In genomic region chr5:173300389-173301047, GRCh38 we compare ENCODE assay signal across 24 cellular contexts. TPM values are rescaled to one million over a fixed set of nuclear protein-coding genes. Genes with fewer than 3 reads are reported as not detected.
DNase-seq lines count a peak whose midpoint lies in the region; ATAC-seq, FAIRE-seq and TF ChIP-seq lines count a peak whose summit lies in the region.
"Had no signal": no experiment of that assay in that cellular context is flagged by ENCODE, and none has a peak within 500 bp of the region (broad histone marks: within the 10 kb centered on the region; RNA-seq: fewer than 3 reads in every experiment).

No MANE protein-coding gene starts in this region.

- TF ChIP-seq RAD21 in H1 (IDR thresholded peaks at IDR 0.05 in 1 of 2, conservative IDR thresholded peaks at IDR 0.05 in 1 of 2; ENCODE audit: low read depth in 2 of 2, low read length in 2 of 2) = no peak

- peak overlapping the region; percentile 75; the same call in 1 of the 2 replicates for H2BK15ac ChIP-seq in H1 (ENCODE audit: low read length)

- no peak overlapping the region for H3K23ac ChIP-seq in H1 (ENCODE audit: insufficient read length)

- H2AK5ac ChIP-seq in H1 (ENCODE audit: low read depth, low read length) = peak overlapping the region; percentile 20; the same call in 1 of the 2 replicates

- peak overlapping the region; percentile 42; the same call in 1 of the 2 replicates for H3K18ac ChIP-seq in H1 (ENCODE audit: extremely low read depth, low read length)

- no peak overlapping the region for H3K4me3 ChIP-seq in H1 (ENCODE audit: extremely low read depth in 1 of 4, insufficient read depth in 2 of 4, low read depth in 3 of 4, low read length in 4 of 4)
- H3K4me3 ChIP-seq: GM23248, HAP-1, Peyer's patch, SJSA1 had no signal

- H3K27me3 Mint-ChIP-seq in nephron progenitor cell (ENCODE audit: low read depth, poor library complexity) (peaks cover 6% of the 10 kb centered on the region), type B pancreatic cell (peaks cover 6% of the 10 kb centered on the region)
- H3K27me3 Mint-ChIP-seq in stimulated activated memory B cell treated with anti-CD40 and anti-IgM and Interleukin-4, amounts not matched to agents 10 μg/mL and 1 μg/mL and 100 μg/mL, for 72 hours = peaks cover 38% of the 10 kb centered on the region

- peaks cover 15 to 32% (median 23%) of the 10 kb centered on the region in 4 experiments for H3K4me1 ChIP-seq in H1 (replicated peaks in 1 of 4; ENCODE audit: control insufficient read depth in 3 of 4, insufficient read depth in 4 of 4, low read length in 3 of 4)
- H3K4me1 ChIP-seq: HAP-1, Peyer's patch had no signal

- no peak overlapping the region for H3K4me2 ChIP-seq in H1 (ENCODE audit: insufficient read depth in 1 of 2, low read depth in 2 of 2, low read length in 2 of 2)

- peak overlapping the region; percentile 34 for H4K91ac ChIP-seq in H1 (replicated peaks; ENCODE audit: insufficient read length, low read length)

- H2BK5ac ChIP-seq in H1 (ENCODE audit: low read depth, low read length) = no peak overlapping the region

- DNase-seq in NCI-H69 (lab: John Stamatoyannopoulos, UW) = peak; percentile 51
- no peak for DNase-seq in H1 (ENCODE audit: low read depth in 1 of 2, low spot score in 2 of 2)
- DNase-seq in nephron progenitor cell = no peak
- DNase-seq in type B pancreatic cell (ENCODE audit: extremely low spot score, unreplicated experiment) = no peak
- no peak for DNase-seq in SIG-M5 (lab: John Stamatoyannopoulos, UW)
- DNase-seq in NCI-H446 treated with DMSO at 0.1 percent for 48 hours (lab: John Stamatoyannopoulos, UW) = no peak
- DNase-seq: CD4-positive, CD25-positive, alpha-beta regulatory T cell; COR-L47; DMS 273 treated with DMSO at 0.1 percent for 48 hours; GM23248; Karpas-422; MV-4-11; NCI-H1105 treated with DMSO at 0.1 percent for 48 hours; NCI-H2029 treated with DMSO at 0.1 percent for 48 hours; NCI-H226; NCI-H524; Peyer's patch had no signal

- no peak overlapping the region for H3K56ac ChIP-seq in H1 (replicated peaks; ENCODE audit: insufficient read length, low read depth, low read length)

- no peak overlapping the region for H3K9ac ChIP-seq in H1 (replicated peaks in 1 of 4; ENCODE audit: extremely low read depth in 1 of 4, low read depth in 3 of 4, low read length in 3 of 4)
- H3K9ac ChIP-seq: GM23248 had no signal

- peak overlapping the region; percentile 7 for H3K4ac ChIP-seq in H1 (replicated peaks; ENCODE audit: insufficient read length, low read depth, low read length)

- no peak overlapping the region for H3K14ac ChIP-seq in H1 (ENCODE audit: insufficient read length)

- no peak overlapping the region for H4K5ac ChIP-seq in H1 (ENCODE audit: insufficient read length, low read depth, low read length)

- no peaks in the 10 kb centered on the region for H3K79me2 ChIP-seq in H1 (ENCODE audit: control insufficient read depth in 1 of 2, insufficient read depth in 2 of 2, low read length in 2 of 2)

- 91% methylated on average over 6 of the region's 6 CpGs; no CpG with 5 or more reads in 1 of the 2 experiments for WGBS in H1 (ENCODE audit: extremely low coverage in 1 of 2, insufficient coverage in 1 of 2, insufficient read length in 1 of 2, insufficient replicate concordance in 2 of 2, low coverage in 1 of 2, low lambda C conversion rate in 2 of 2, missing lambda C conversion rate in 1 of 2), 2 experiments

- H3K4me1 Mint-ChIP-seq in nephron progenitor cell (peaks cover 95% of the 10 kb centered on the region), type B pancreatic cell (ENCODE audit: unreplicated experiment) (peaks cover 47% of the 10 kb centered on the region)
- no peaks in the 10 kb centered on the region for H3K4me1 Mint-ChIP-seq in stimulated activated memory B cell treated with anti-CD40 and anti-IgM and Interleukin-4, amounts not matched to agents 10 μg/mL and 1 μg/mL and 100 μg/mL, for 72 hours

- peak overlapping the region; percentile 85 for H3K27ac Mint-ChIP-seq in nephron progenitor cell
- H3K27ac Mint-ChIP-seq in type B pancreatic cell = peak overlapping the region; percentile 58
- H3K27ac Mint-ChIP-seq in stimulated activated memory B cell treated with anti-CD40 and anti-IgM and Interleukin-4, amounts not matched to agents 10 μg/mL and 1 μg/mL and 100 μg/mL, for 72 hours = no peak overlapping the region
- H3K27ac Mint-ChIP-seq: IgD-negative memory B cell had no signal

- no peaks in the 10 kb centered on the region for H3K9me3 ChIP-seq in H1 (ENCODE audit: insufficient read depth in 2 of 2, low read depth in 1 of 2, low read length in 1 of 2)
- H3K9me3 ChIP-seq: HAP-1, Peyer's patch, SJSA1 had no signal

- TF ChIP-seq CTCF in H1 (IDR thresholded peaks at IDR 0.05; ENCODE audit: control extremely low read depth in 1 of 3, insufficient read depth in 1 of 3, low read depth in 1 of 3, low read length in 3 of 3) (no peak), nephron progenitor cell (IDR thresholded peaks at IDR 0.05) (no peak), type B pancreatic cell (conservative IDR thresholded peaks at IDR 0.05) (no peak)

- H2BK12ac ChIP-seq in H1 (ENCODE audit: low read depth, low read length) = peak overlapping the region; percentile 92; the same call in 1 of the 2 replicates

- no peak for FAIRE-seq in H1 (lab: Jason Lieb, UNC)
- FAIRE-seq: GM12891, HTR-8/SVneo had no signal

- no peaks in the 10 kb centered on the region for H4K20me1 ChIP-seq in H1 (replicated peaks in 1 of 2; ENCODE audit: control insufficient read depth in 1 of 2, insufficient read depth in 2 of 2, low read length in 2 of 2)

- H2AFZ ChIP-seq in H1 (ENCODE audit: low read length) = no peak overlapping the region
- H2AFZ ChIP-seq: GM23248 had no signal

- ATAC-seq in stimulated activated memory B cell treated with anti-CD40 and anti-IgM and Interleukin-4, amounts not matched to agents 10 μg/mL and 1 μg/mL and 100 μg/mL, for 72 hours = no peak

- no peaks in the 10 kb centered on the region for H3K23me2 ChIP-seq in H1 (ENCODE audit: low read depth, low read length)

- H3K27ac ChIP-seq in H1 (ENCODE audit: low read depth, low read length) = no peak overlapping the region
- H3K27ac ChIP-seq: GM23248, Peyer's patch, SJSA1 had no signal

- H3K36me3 Mint-ChIP-seq in nephron progenitor cell (ENCODE audit: low read depth) = no peaks in the 10 kb centered on the region
- H3K36me3 Mint-ChIP-seq in type B pancreatic cell = no peaks in the 10 kb centered on the region
- no peaks in the 10 kb centered on the region for H3K36me3 Mint-ChIP-seq in stimulated activated memory B cell treated with anti-CD40 and anti-IgM and Interleukin-4, amounts not matched to agents 10 μg/mL and 1 μg/mL and 100 μg/mL, for 72 hours
- H3K36me3 Mint-ChIP-seq: CD4-positive, CD25-positive, alpha-beta regulatory T cell; IgD-negative memory B cell had no signal

- H3K4me3 Mint-ChIP-seq in nephron progenitor cell = no peak overlapping the region
- H3K4me3 Mint-ChIP-seq in type B pancreatic cell = peak overlapping the region; percentile 34
- no peak overlapping the region for H3K4me3 Mint-ChIP-seq in stimulated activated memory B cell treated with anti-CD40 and anti-IgM and Interleukin-4, amounts not matched to agents 10 μg/mL and 1 μg/mL and 100 μg/mL, for 72 hours
- H3K4me3 Mint-ChIP-seq: CD4-positive, CD25-positive, alpha-beta regulatory T cell; IgD-negative memory B cell had no signal

- CTCF ChIA-PET in H1 (lab: Charles Lee; ENCODE audit: partially characterized antibody) = interaction anchor here (0.6 to 11.1 kb wide), 5 partner anchors 20 to 369 kb away, joined by 3 to 184 read pairs (median 3); partner anchors contain the start of gene STC2

- POLR2A ChIA-PET in H1 (lab: Charles Lee; ENCODE audit: partially characterized antibody) = interaction anchor here (11.0 to 25.8 kb wide), 2 partner anchors 15 to 28 kb away, joined by 300 to 536 read pairs; partner anchors contain the start of gene STC2

- no peaks in the 10 kb centered on the region for H3K36me3 ChIP-seq in H1 (ENCODE audit: control insufficient read depth in 2 of 4, insufficient read depth in 4 of 4, low read length in 3 of 4)
- H3K36me3 ChIP-seq: HAP-1, Peyer's patch, SJSA1 had no signal

- no peak overlapping the region for H2BK120ac ChIP-seq in H1 (replicated peaks; ENCODE audit: low read depth, low read length)

- no peak for TF ChIP-seq POLR2A in H1 (IDR thresholded peaks at IDR 0.05; ENCODE audit: control extremely low read depth in 1 of 2, low read depth in 2 of 2, low read length in 2 of 2)

- no peak overlapping the region for H4K8ac ChIP-seq in H1 (ENCODE audit: extremely low read depth, insufficient read depth, low read length)

- H3K9me3 Mint-ChIP-seq in nephron progenitor cell (no peaks in the 10 kb centered on the region), type B pancreatic cell (no peaks in the 10 kb centered on the region)
- no peaks in the 10 kb centered on the region for H3K9me3 Mint-ChIP-seq in stimulated activated memory B cell treated with anti-CD40 and anti-IgM and Interleukin-4, amounts not matched to agents 10 μg/mL and 1 μg/mL and 100 μg/mL, for 72 hours

- 0 out of 2 replicates have a peak overlapping the region, but pooled peaks have one; percentile 23 for H2BK20ac ChIP-seq in H1 (ENCODE audit: low read length)

- TF ChIP-seq EP300 in H1 (IDR thresholded peaks at IDR 0.05; ENCODE audit: borderline replicate concordance in 1 of 2, low read depth in 2 of 2, low read length in 2 of 2) = no peak

- H3K27me3 ChIP-seq in H1 (replicated peaks in 1 of 4; ENCODE audit: control insufficient read depth in 3 of 4, extremely low read depth in 1 of 4, insufficient read depth in 3 of 4, low read length in 3 of 4) = no peaks in the 10 kb centered on the region; a peak in 2 of 7 replicates
- H3K27me3 ChIP-seq: Peyer's patch, SJSA1 had no signal

- no peaks in the 10 kb centered on the region for H3K79me1 ChIP-seq in H1 (ENCODE audit: low read depth, low read length)

TF ChIP-seq in H1, 55 proteins besides CTCF, POLR2A, EP300 and RAD21 (continues in another document):
- TF ChIP-seq TBP (IDR thresholded peaks at IDR 0.05; ENCODE audit: low read depth, low read length) (no peak), CREB1 (IDR thresholded peaks at IDR 0.05) (no peak), RBBP5 (IDR thresholded peaks at IDR 0.05; ENCODE audit: borderline replicate concordance, low read depth, low read length) (no peak), TAF1 (IDR thresholded peaks at IDR 0.05; ENCODE audit: low read depth, low read length) (no peak), CTBP2 (IDR thresholded peaks at IDR 0.05; ENCODE audit: borderline replicate concordance, insufficient read depth, insufficient read length, low read length) (no peak), CBX5 (IDR thresholded peaks at IDR 0.05; ENCODE audit: low read depth, low read length) (no peak)

RNA-seq across cellular contexts. Expression of gene STC2, which starts 27.7 kb away (rescaled TPM):
- 40.0 and 53.1 TPM in 2 replicates for total RNA-seq in H1 (2021; fragmentation: NEBNext Ultra II Directional; extraction: Animal tissue kit (Norgen Biotek cat#: 25700))
- 26.4 and 52.2 TPM in 2 replicates for polyA plus RNA-seq in H1 (2011; rRNA removed)
- 118 TPM for polyA plus RNA-seq in H1 (2011; cell fraction: cytosol; rRNA removed)
- polyA plus RNA-seq in H1 (2011; cell fraction: nucleus; rRNA removed) = 43.8 TPM
- polyA plus RNA-seq in H1 (2012, experiment 1 of 2) = 62.3 to 83.5 TPM (median 69.6 TPM) in 4 replicates
- polyA plus RNA-seq in H1 (2012, experiment 2 of 2) = 21.7 TPM
- 25.8 TPM for polyA plus RNA-seq in H1 (2013, experiment 1 of 2)
- polyA plus RNA-seq in H1 (2013, experiment 2 of 2) = 30.5 TPM
- 21.7 and 32.5 TPM in 2 replicates for polyA minus RNA-seq in H1 (2011; rRNA and poly(A)+ RNA removed)
- polyA minus RNA-seq in H1 (2011; cell fraction: cytosol; rRNA and poly(A)+ RNA removed) = 81.5 TPM
- 67.2 TPM for polyA minus RNA-seq in H1 (2011; cell fraction: nucleus; rRNA and poly(A)+ RNA removed)
- total RNA-seq in type B pancreatic cell (ENCODE audit: low replicate concordance) = 25.7 and 45.3 TPM in 2 replicates
- total RNA-seq: CD4-positive, CD25-positive, alpha-beta regulatory T cell; OCI-LY7 had no signal
- polyA plus RNA-seq: CD4-positive, CD25-positive, alpha-beta regulatory T cell; IgD-negative memory B cell had no signal
